ENCODE assay signal across 26 cellular contexts in the genomic region with DNA sequence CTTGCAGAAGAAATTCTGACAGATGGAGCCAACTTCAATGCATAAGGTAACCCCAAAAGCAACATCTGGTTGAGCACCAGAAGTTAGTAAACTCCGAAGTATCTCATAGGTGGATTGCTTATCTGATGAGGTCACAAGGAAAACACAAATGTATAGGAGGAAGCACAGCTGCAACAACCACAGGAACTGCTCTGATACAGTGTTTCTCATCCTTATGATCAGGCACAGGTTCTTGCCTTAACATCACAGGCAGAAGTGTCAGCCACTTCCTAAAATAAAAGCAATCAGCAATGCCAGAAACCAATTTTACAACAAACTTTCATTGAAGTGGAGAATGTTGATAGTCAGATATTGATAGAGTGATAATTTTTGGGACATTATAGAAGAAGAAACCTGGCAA.
"Had no signal": no experiment of that assay in that cellular context is flagged by ENCODE, and none has a peak within 500 bp of the region (broad histone marks: within the 10 kb centered on the region; RNA-seq: fewer than 3 reads in every experiment).

No MANE protein-coding gene starts in this region.

- H3K27me3 ChIP-seq: stomach, suprapubic skin, testis, thyroid gland, tibial artery, tibial nerve, transverse colon, upper lobe of left lung, upper lobe of right lung, uterus, vagina had no signal

- DNase-seq: stimulated activated CD4-positive, alpha-beta T cell treated with anti-CD3 and anti-CD28 coated beads, Interleukin-2, amount 100 ng/mL, for 48 hours; stimulated activated CD4-positive, alpha-beta T cell treated with anti-CD3 and anti-CD28 coated beads, Interleukin-4, amount 100 ng/mL, for 1 hour; stimulated activated CD4-positive, alpha-beta T cell treated with anti-CD3 and anti-CD28 coated beads, Interleukin-4, amount 100 ng/mL, for 24 hours; stimulated activated CD4-positive, alpha-beta T cell treated with anti-CD3 and anti-CD28 coated beads, Interleukin-4, amount 100 ng/mL, for 4 hours; stimulated activated CD8-positive, alpha-beta memory T cell treated with anti-CD3 and anti-CD28 coated beads, Interleukin-4, amount 100 ng/mL, for 48 hours; stimulated activated naive B cell treated with anti-CD40 and anti-IgM and Interleukin-4, amounts not matched to agents 10 μg/mL and 1 μg/mL and 100 μg/mL, for 72 hours; stimulated activated naive CD4-positive, alpha-beta T cell; stimulated activated naive CD4-positive, alpha-beta T cell treated with Interleukin-2 at 50 U/mL for 16 hours; stimulated activated naive CD8-positive, alpha-beta T cell treated with anti-CD3 and anti-CD28 coated beads, Interleukin-15, amount 100 ng/mL, for 72 hours; stimulated activated naive CD8-positive, alpha-beta T cell treated with anti-CD3 and anti-CD28 coated beads, Interleukin-15, Interleukin-2, amounts not matched to agents 100 U/mL and 50 U/mL, for 24 hours; stomach; testis; thyroid gland; tibial artery; transverse colon; trophoblast cell; upper lobe of left lung; upper lobe of right lung; uterus had no signal

- H3K4me1 ChIP-seq: stomach, suprapubic skin, testis, thyroid gland, tibial artery, tibial nerve, transverse colon, upper lobe of left lung, upper lobe of right lung, uterus, vagina had no signal

- H3K4me3 ChIP-seq: stomach, suprapubic skin, testis, thoracic aorta, thyroid gland, tibial artery, tibial nerve, transverse colon, upper lobe of left lung, upper lobe of right lung, uterus, vagina had no signal

- H3K27ac ChIP-seq: stomach, suprapubic skin, testis, thoracic aorta, thyroid gland, tibial artery, tibial nerve, transverse colon, upper lobe of left lung, upper lobe of right lung, uterus, vagina had no signal

- H3K36me3 ChIP-seq: stomach, suprapubic skin, thoracic aorta, thyroid gland, tibial artery, tibial nerve, transverse colon, upper lobe of left lung, upper lobe of right lung, uterus, vagina had no signal

- H3K9me3 ChIP-seq: stomach, suprapubic skin, testis, thoracic aorta, thyroid gland, tibial artery, tibial nerve, transverse colon, upper lobe of left lung, upper lobe of right lung, uterus, vagina had no signal

- FAIRE-seq: urothelium cell line had no signal

- ATAC-seq: stimulated activated effector memory CD8-positive, alpha-beta T cell treated with anti-CD3 and anti-CD28 coated beads, Interleukin-12 subunit alpha, Interleukin-12 subunit beta, amount 100 ng/mL, for 72 hours; stimulated activated memory B cell treated with anti-CD40 and anti-IgM and Interleukin-4, amounts not matched to agents 10 μg/mL and 1 μg/mL and 100 μg/mL, for 72 hours; stimulated activated naive B cell treated with anti-CD40 and anti-IgM and Interleukin-4, amounts not matched to agents 10 μg/mL and 1 μg/mL and 100 μg/mL, for 72 hours; stimulated activated naive CD8-positive, alpha-beta T cell treated with anti-CD3 and anti-CD28 coated beads, Interleukin-15, amount 100 ng/mL, for 72 hours; stimulated activated naive CD8-positive, alpha-beta T cell treated with anti-CD3 and anti-CD28 coated beads, Interleukin-15, Interleukin-2, amounts not matched to agents 100 U/mL and 50 U/mL, for 24 hours; upper lobe of right lung had no signal
